Comparison of ENCODE assay signal across 1 cellular context in the genomic region with DNA sequence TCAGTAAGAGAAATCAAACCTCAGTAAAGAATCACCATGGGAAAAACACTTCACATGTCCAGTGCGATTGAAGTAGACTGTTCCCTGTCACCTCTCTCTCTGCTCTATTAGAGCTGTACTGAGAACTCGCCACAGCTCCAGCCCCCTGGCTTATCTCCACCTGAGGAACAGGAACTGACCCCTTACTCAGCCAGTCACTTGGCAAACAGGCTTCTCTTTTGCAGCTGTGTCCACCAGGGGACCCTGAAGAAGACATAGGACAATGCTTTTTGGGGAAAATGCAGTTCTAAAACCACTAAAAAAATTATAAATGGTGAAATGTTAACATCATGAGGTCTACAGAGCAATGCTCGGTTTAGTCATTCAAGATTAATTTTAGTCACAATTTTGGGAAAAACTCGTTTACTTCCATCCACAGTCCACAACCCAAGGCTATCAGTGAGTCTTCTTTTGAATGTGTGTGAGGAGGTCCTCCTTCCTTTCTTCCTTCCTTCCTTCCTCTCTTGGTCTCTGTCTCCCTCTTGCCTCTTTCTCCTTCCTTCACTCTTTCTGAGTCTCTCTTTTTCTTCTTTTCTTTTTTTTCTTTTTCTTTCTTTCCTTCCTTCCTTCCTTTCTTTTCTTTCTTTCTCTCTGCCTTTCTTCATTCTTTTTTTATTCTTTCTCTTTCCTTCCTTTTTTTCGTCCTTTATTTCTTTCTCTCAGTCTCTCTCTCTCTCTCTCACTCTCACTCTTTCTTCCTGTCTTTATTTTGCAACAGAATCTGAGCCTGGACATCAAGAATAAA.
TF ChIP-seq lines count a peak whose summit lies in the region.

No MANE protein-coding gene starts in this region.

TF ChIP-seq in H1, 55 proteins besides CTCF, POLR2A, EP300 and RAD21:
- TF ChIP-seq SRF (IDR thresholded peaks at IDR 0.05; ENCODE audit: low read depth, low read length): no peak
- no peak for TF ChIP-seq TAF1 (IDR thresholded peaks at IDR 0.05; ENCODE audit: low read depth, low read length)
- TF ChIP-seq EZH2 (IDR thresholded peaks at IDR 0.05; ENCODE audit: low read depth, low read length, severe bottlenecking): no peak
- no peak for TF ChIP-seq CBX8 (IDR thresholded peaks at IDR 0.05; ENCODE audit: borderline replicate concordance, low read depth, low read length)
- no peak for TF ChIP-seq NRF1 (IDR thresholded peaks at IDR 0.05; ENCODE audit: low read depth, low read length)
- no peak for TF ChIP-seq KDM5A (IDR thresholded peaks at IDR 0.05; ENCODE audit: low read length)
- no peak for TF ChIP-seq SP2 (IDR thresholded peaks at IDR 0.05; ENCODE audit: low read length)
- TF ChIP-seq SP1 (IDR thresholded peaks at IDR 0.05; ENCODE audit: low read depth, low read length): no peak
- TF ChIP-seq ATF2 (IDR thresholded peaks at IDR 0.05; ENCODE audit: low read length): no peak
- no peak for TF ChIP-seq HDAC2 (IDR thresholded peaks at IDR 0.05; ENCODE audit: borderline replicate concordance in 1 of 2, low read depth in 2 of 2, low read length in 2 of 2)
